In genomic region chr14:91728616-91729183, GRCh38 we compare ENCODE assay signal across 19 cellular contexts.
"Had no signal": no experiment of that assay in that cellular context is flagged by ENCODE, and none has a peak within 500 bp of the region (broad histone marks: within the 10 kb centered on the region; RNA-seq: fewer than 3 reads in every experiment).

No MANE protein-coding gene starts in this region.

- ATAC-seq: esophagus mucosa, gastrocnemius medialis, heart right ventricle, left lung, mucosa of descending colon, natural killer cell, psoas muscle, right lobe of liver, T-cell had no signal

- DNase-seq: activated CD4-positive, alpha-beta T cell treated with anti-CD3 and anti-CD28 coated beads for 4 hours; activated CD8-positive, alpha-beta memory T cell treated with anti-CD3 and anti-CD28 coated beads for 24 hours; activated gamma-delta T cell; gastrocnemius medialis; heart right ventricle; islet precursor cell; left lung; mucosa of descending colon; natural killer cell; nucleus accumbens; psoas muscle; right lobe of liver; spleen; stimulated activated naive CD4-positive, alpha-beta T cell; T-cell; testis; WERI-Rb-1 had no signal

- H3K27me3 Mint-ChIP-seq: T-cell had no signal

- H3K4me1 ChIP-seq: ascending aorta, gastrocnemius medialis, heart right ventricle, left lung, psoas muscle, right lobe of liver, spleen, testis had no signal

- H3K4me3 Mint-ChIP-seq: natural killer cell, T-cell had no signal

- H3K36me3 ChIP-seq: ascending aorta, gastrocnemius medialis, heart right ventricle, left lung, right lobe of liver, spleen, WERI-Rb-1 had no signal

- H3K27me3 ChIP-seq: ascending aorta, gastrocnemius medialis, heart right ventricle, left lung, right lobe of liver, spleen, testis had no signal

- H3K4me3 ChIP-seq: ascending aorta, gastrocnemius medialis, heart right ventricle, left lung, mucosa of descending colon, psoas muscle, right lobe of liver, spleen, testis had no signal

- H3K27ac ChIP-seq: ascending aorta, gastrocnemius medialis, heart right ventricle, left lung, psoas muscle, right lobe of liver, spleen, testis, WERI-Rb-1 had no signal

- H3K9me3 Mint-ChIP-seq: natural killer cell, T-cell had no signal

- H3K36me3 Mint-ChIP-seq: natural killer cell, T-cell had no signal

- H3K27ac Mint-ChIP-seq: natural killer cell, T-cell had no signal

- H3K9me3 ChIP-seq: ascending aorta, gastrocnemius medialis, heart right ventricle, left lung, mucosa of descending colon, psoas muscle, right lobe of liver, spleen, testis had no signal

- H3K4me1 Mint-ChIP-seq: natural killer cell had no signal
